In the genomic region with DNA sequence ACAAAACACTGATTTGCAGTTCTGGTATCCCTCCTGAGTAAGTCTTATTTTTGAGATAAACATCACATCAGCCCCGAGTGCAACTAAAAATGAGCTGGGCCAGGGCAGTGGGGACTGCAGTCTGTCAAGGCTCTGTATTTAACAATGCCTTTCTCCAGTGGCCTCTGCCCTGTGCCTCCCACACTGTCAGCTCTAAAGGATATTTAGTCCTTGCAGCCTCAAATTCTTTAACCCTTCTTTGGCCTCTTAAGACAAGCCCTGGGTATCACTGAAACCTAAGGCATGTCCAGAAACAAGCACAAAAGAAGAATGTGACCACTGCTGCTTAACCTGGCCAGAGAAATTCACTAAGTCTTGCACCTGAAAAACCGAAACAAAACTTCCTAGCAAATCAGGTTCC, we compare ENCODE assay signal across 1 cellular context.
TF ChIP-seq lines count a peak whose summit lies in the region.

No MANE protein-coding gene starts in this region.

TF ChIP-seq in HepG2, 621 proteins besides CTCF, POLR2A, EP300 and RAD21 (continued from another document):
- TF ChIP-seq HNRNPK (IDR thresholded peaks at IDR 0.05; ENCODE audit: low read depth, low read length, poor library complexity, severe bottlenecking) = no peak
- TF ChIP-seq HHEX (CRISPR knock-in tag; IDR thresholded peaks at IDR 0.05) = no peak
- TF ChIP-seq ZFP62 (CRISPR knock-in tag; IDR thresholded peaks at IDR 0.05) = no peak
- no peak for TF ChIP-seq PRPF4 (IDR thresholded peaks at IDR 0.05; ENCODE audit: low read depth, low read length, poor library complexity, severe bottlenecking)
